28 cellular contexts compared by ENCODE assay signal in the genomic region with DNA sequence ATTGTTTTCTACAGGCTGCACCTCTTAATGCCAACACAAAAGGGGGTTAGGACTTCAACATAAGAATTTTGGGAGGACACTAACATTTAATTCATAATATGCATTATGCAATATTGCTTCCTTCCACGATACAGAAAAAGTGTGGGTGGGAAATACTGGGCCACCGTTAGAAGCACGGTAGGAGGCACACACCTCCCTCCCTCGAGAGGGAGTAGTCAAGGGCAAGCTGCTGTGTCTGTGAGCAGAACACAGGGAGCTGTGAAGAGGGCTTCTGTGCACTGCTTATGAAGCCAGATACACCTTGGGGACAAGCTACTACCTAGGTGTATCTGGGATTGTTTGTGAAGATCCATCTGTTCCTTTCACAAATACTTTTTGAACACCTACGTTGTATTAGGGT.
A peak's percentile ranks its signal among the peaks of the same experiment; 100 is the strongest.
DNase-seq lines count a peak whose midpoint lies in the region; ATAC-seq, FAIRE-seq and TF ChIP-seq lines count a peak whose summit lies in the region.
"Had no signal": no experiment of that assay in that cellular context is flagged by ENCODE, and none has a peak within 500 bp of the region (broad histone marks: within the 10 kb centered on the region; RNA-seq: fewer than 3 reads in every experiment).

No MANE protein-coding gene starts in this region.

- H3K56ac ChIP-seq in H9 (ENCODE audit: insufficient read length, low read depth, low read length): no peak overlapping the region

- H3K27ac Mint-ChIP-seq in H9 (0 out of 7 replicates have a peak overlapping the region, but pooled peaks of 1 of the 3 experiments have one; percentile 8), nephron progenitor cell (peak overlapping the region; percentile 24)
- no peak overlapping the region for H3K27ac Mint-ChIP-seq in stimulated activated memory B cell treated with anti-CD40 and anti-IgM and Interleukin-4, amounts not matched to agents 10 μg/mL and 1 μg/mL and 100 μg/mL, for 72 hours
- H3K27ac Mint-ChIP-seq: CD14-positive monocyte; CD8-positive, alpha-beta memory T cell had no signal

- H3K36me3 Mint-ChIP-seq in H9 (ENCODE audit: insufficient read depth in 1 of 3, low read depth in 3 of 3) (peaks cover 0 to 1% (median 0%) of the 10 kb centered on the region in 3 experiments; a peak in 1 of 7 replicates), nephron progenitor cell (ENCODE audit: low read depth) (no peaks in the 10 kb centered on the region)
- peaks cover 5% of the 10 kb centered on the region for H3K36me3 Mint-ChIP-seq in stimulated activated memory B cell treated with anti-CD40 and anti-IgM and Interleukin-4, amounts not matched to agents 10 μg/mL and 1 μg/mL and 100 μg/mL, for 72 hours
- H3K36me3 Mint-ChIP-seq: CD14-positive monocyte had no signal

- no peak for TF ChIP-seq POLR2A in GM18505 (IDR thresholded peaks at IDR 0.05; ENCODE audit: borderline replicate concordance, extremely low read depth, insufficient read depth, insufficient read length)

- no peak overlapping the region for H3K23ac ChIP-seq in H9 (ENCODE audit: insufficient read length, low read depth, low read length)

- no peak overlapping the region for H4K91ac ChIP-seq in H9 (ENCODE audit: insufficient read length, low read depth, low read length)

- no peak overlapping the region for H2BK15ac ChIP-seq in H9 (ENCODE audit: low read depth, low read length)

- H2AK5ac ChIP-seq in H9 (ENCODE audit: insufficient read length, low read length): no peak overlapping the region

- DNase-seq in H9 (no peak), HTR-8/SVneo (ENCODE audit: insufficient read length, low spot score) (no peak), nephron progenitor cell (no peak), KBM-7 (no peak)
- DNase-seq: 8988T; ACHN; BE2C; C1 segment of cervical spinal cord; CD4-positive, alpha-beta memory T cell; CD4-positive, CD25-positive, alpha-beta regulatory T cell; CD8-positive, alpha-beta memory T cell; COR-L47; DMS 273 treated with DMSO at 0.1 percent for 48 hours; DMS153; DMS53; DMS79; DND-41; EL; GDM1 had no signal

- H3K4me3 Mint-ChIP-seq in H9: no peak overlapping the region
- no peak overlapping the region for H3K4me3 Mint-ChIP-seq in nephron progenitor cell
- H3K4me3 Mint-ChIP-seq in stimulated activated memory B cell treated with anti-CD40 and anti-IgM and Interleukin-4, amounts not matched to agents 10 μg/mL and 1 μg/mL and 100 μg/mL, for 72 hours: no peak overlapping the region
- H3K4me3 Mint-ChIP-seq: CD14-positive monocyte; CD4-positive, alpha-beta memory T cell; CD4-positive, CD25-positive, alpha-beta regulatory T cell; CD8-positive, alpha-beta memory T cell had no signal

- no peak overlapping the region for H3T11ph ChIP-seq in H9 (ENCODE audit: low read length)

- H2BK12ac ChIP-seq in H9 (ENCODE audit: insufficient read length, low read depth, low read length): no peak overlapping the region

- no peak overlapping the region for H2BK20ac ChIP-seq in H9 (ENCODE audit: low read depth, low read length, poor library complexity, severe bottlenecking)

- no peaks in the 10 kb centered on the region for H3K79me2 ChIP-seq in H9 (ENCODE audit: insufficient read depth, low read length)

- H3K4ac ChIP-seq in H9 (ENCODE audit: low read depth, low read length): no peak overlapping the region

- peaks cover 7% of the 10 kb centered on the region for H3K27me3 Mint-ChIP-seq in H9 (ENCODE audit: low read depth)
- peaks cover 10% of the 10 kb centered on the region for H3K27me3 Mint-ChIP-seq in nephron progenitor cell (ENCODE audit: low read depth, poor library complexity)
- no peaks in the 10 kb centered on the region for H3K27me3 Mint-ChIP-seq in stimulated activated memory B cell treated with anti-CD40 and anti-IgM and Interleukin-4, amounts not matched to agents 10 μg/mL and 1 μg/mL and 100 μg/mL, for 72 hours
- H3K27me3 Mint-ChIP-seq: CD8-positive, alpha-beta memory T cell had no signal

- no peak for TF ChIP-seq CTCF in H9 (conservative IDR thresholded peaks at IDR 0.05)
- no peak for TF ChIP-seq CTCF in nephron progenitor cell (IDR thresholded peaks at IDR 0.05)

- no peak overlapping the region for H4K8ac ChIP-seq in H9 (replicated peaks; ENCODE audit: insufficient read length, low read depth, low read length)

- H3K79me1 ChIP-seq in H9 (ENCODE audit: insufficient read depth, low read depth, low read length, poor library complexity, severe bottlenecking): no peaks in the 10 kb centered on the region

- no peak overlapping the region for H3K27ac ChIP-seq in H9 (ENCODE audit: insufficient read length, low read depth, low read length)
- H3K27ac ChIP-seq: BLaER1 had no signal

- H2BK5ac ChIP-seq in H9 (ENCODE audit: insufficient read length, low read length): no peak overlapping the region

- peak overlapping the region; percentile 19 for H2BK120ac ChIP-seq in H9 (ENCODE audit: low read depth, low read length, poor library complexity, severe bottlenecking)

- H4K5ac ChIP-seq in H9 (ENCODE audit: insufficient read length, low read depth, low read length): no peak overlapping the region

- no peak overlapping the region for H3K4me2 ChIP-seq in H9 (ENCODE audit: insufficient read depth, insufficient read length, low read length)
- H3K4me2 ChIP-seq: BLaER1 had no signal

- H3K14ac ChIP-seq in H9 (ENCODE audit: insufficient read depth, low read length): no peak overlapping the region

- H3K27me3 ChIP-seq in H9 (ENCODE audit: insufficient read depth, low read length): no peaks in the 10 kb centered on the region
- H3K27me3 ChIP-seq: BE2C, BLaER1 had no signal

- no peak overlapping the region for H2AFZ ChIP-seq in H9 (ENCODE audit: low read length)

- H3K23me2 ChIP-seq in H9 (ENCODE audit: insufficient read length, low read depth, low read length, poor library complexity, severe bottlenecking): no peaks in the 10 kb centered on the region

- no peaks in the 10 kb centered on the region for H3K9me3 ChIP-seq in H9 (ENCODE audit: control insufficient read depth, low read depth, low read length)
- H3K9me3 ChIP-seq: BLaER1 had no signal

- FAIRE-seq in HTR-8/SVneo (lab: Jason Lieb, UNC): peak; percentile 28
- FAIRE-seq: A204.1, GM12892, GM19239 had no signal

- H4K20me1 ChIP-seq in H9 (ENCODE audit: control insufficient read depth, insufficient read depth, insufficient read length): no peaks in the 10 kb centered on the region
- H4K20me1 ChIP-seq: BLaER1 had no signal

- H3K9ac ChIP-seq in H9 (ENCODE audit: extremely low read depth, insufficient read length, low read length): no peak overlapping the region
- H3K9ac ChIP-seq: BLaER1 had no signal

- in situ Hi-C loops in KBM-7 (cut with MboI; ENCODE audit: low pct_unique_long_range_greater_than_20kb, low sequenced_read_pairs): no loop called here

- ATAC-seq in stimulated activated memory B cell treated with anti-CD40 and anti-IgM and Interleukin-4, amounts not matched to agents 10 μg/mL and 1 μg/mL and 100 μg/mL, for 72 hours: peak; percentile 39
- no peak for ATAC-seq in GM18505 (IDR thresholded peaks at IDR 0.05; ENCODE audit: unreplicated experiment)
- ATAC-seq in HG03571 (IDR thresholded peaks at IDR 0.05; ENCODE audit: unreplicated experiment): no peak
- ATAC-seq: GM12878 had no signal

- H3K4me1 Mint-ChIP-seq in H9 (peaks cover 0 to 5% of the 10 kb centered on the region in 2 experiments; a peak in 2 of 4 replicates), nephron progenitor cell (peaks cover 4% of the 10 kb centered on the region)
- no peaks in the 10 kb centered on the region for H3K4me1 Mint-ChIP-seq in stimulated activated memory B cell treated with anti-CD40 and anti-IgM and Interleukin-4, amounts not matched to agents 10 μg/mL and 1 μg/mL and 100 μg/mL, for 72 hours
- H3K4me1 Mint-ChIP-seq: CD14-positive monocyte; CD4-positive, CD25-positive, alpha-beta regulatory T cell; CD8-positive, alpha-beta memory T cell had no signal

- H3K9me3 Mint-ChIP-seq in H9 (peaks cover 2 to 7% of the 10 kb centered on the region in 2 experiments; a peak in 3 of 5 replicates), nephron progenitor cell (peaks cover 14% of the 10 kb centered on the region)
- H3K9me3 Mint-ChIP-seq in stimulated activated memory B cell treated with anti-CD40 and anti-IgM and Interleukin-4, amounts not matched to agents 10 μg/mL and 1 μg/mL and 100 μg/mL, for 72 hours: peaks cover 2% of the 10 kb centered on the region

- H3K4me1 ChIP-seq in H9 (ENCODE audit: insufficient read depth, low read length): no peaks in the 10 kb centered on the region
- H3K4me1 ChIP-seq: BLaER1 had no signal

- H3K18ac ChIP-seq in H9 (ENCODE audit: insufficient read length, low read depth, low read length): no peak overlapping the region

- no CpG with 5 or more reads among the region's 5 CpGs for WGBS in H9 (ENCODE audit: extremely low coverage, insufficient read length, low lambda C conversion rate)
